ENCODE assay signal across 1 cellular context in genomic region chr6:33585403-33586107, GRCh38.
TF ChIP-seq lines count a peak whose summit lies in the region.

No MANE protein-coding gene starts in this region.

TF ChIP-seq in IMR-90, 13 proteins besides CTCF, POLR2A, EP300 and RAD21:
- peak; percentile 81 for TF ChIP-seq SMC3 (IDR thresholded peaks at IDR 0.05; ENCODE audit: low read depth, low read length)
- TF ChIP-seq, protein P1, sequence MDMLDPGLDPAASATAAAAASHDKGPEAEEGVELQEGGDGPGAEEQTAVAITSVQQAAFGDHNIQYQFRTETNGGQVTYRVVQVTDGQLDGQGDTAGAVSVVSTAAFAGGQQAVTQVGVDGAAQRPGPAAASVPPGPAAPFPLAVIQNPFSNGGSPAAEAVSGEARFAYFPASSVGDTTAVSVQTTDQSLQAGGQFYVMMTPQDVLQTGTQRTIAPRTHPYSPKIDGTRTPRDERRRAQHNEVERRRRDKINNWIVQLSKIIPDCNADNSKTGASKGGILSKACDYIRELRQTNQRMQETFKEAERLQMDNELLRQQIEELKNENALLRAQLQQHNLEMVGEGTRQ (IDR thresholded peaks at IDR 0.05; ENCODE audit: low read depth, low read length) = peak; percentile 78
- TF ChIP-seq MXI1 (IDR thresholded peaks at IDR 0.05; ENCODE audit: borderline replicate concordance, low read depth, low read length) = no peak
- 0 out of 2 replicates have a peak, but pooled peaks have one; percentile 13 for TF ChIP-seq MAZ (IDR thresholded peaks at IDR 0.05; ENCODE audit: borderline replicate concordance, low read depth, low read length)
